In genomic region chr13:108533842-108534241, GRCh38 we compare ENCODE assay signal across 30 cellular contexts.
"Had no signal": no experiment of that assay in that cellular context is flagged by ENCODE, and none has a peak within 500 bp of the region (broad histone marks: within the 10 kb centered on the region; RNA-seq: fewer than 3 reads in every experiment).

No MANE protein-coding gene starts in this region.

- H3K9me3 ChIP-seq: left ventricle myocardium inferior, neutrophil, psoas muscle, right atrium auricular region, suprapubic skin, tibial nerve, vagina had no signal

- H3K4me3 Mint-ChIP-seq: immature natural killer cell; mesothelial cell of epicardium; naive B cell; natural killer cell; nephron progenitor cell; neural progenitor cell; stimulated activated naive CD8-positive, alpha-beta T cell treated with anti-CD3 and anti-CD28 coated beads, Interleukin-15, Interleukin-2, amounts not matched to agents 100 ng/mL and 50 ng/mL, for 24 hours; type B pancreatic cell had no signal

- H3K4me1 ChIP-seq: left ventricle myocardium inferior, neural progenitor cell, parathyroid adenoma, psoas muscle, right atrium auricular region, suprapubic skin, tibial nerve, vagina had no signal

- H3K9me3 Mint-ChIP-seq: nephron progenitor cell, neural progenitor cell, type B pancreatic cell had no signal

- H3K4me1 Mint-ChIP-seq: immature natural killer cell, mesothelial cell of epicardium, naive B cell, natural killer cell, nephron progenitor cell, neural progenitor cell had no signal

- H3K9ac ChIP-seq: neural progenitor cell, parathyroid adenoma had no signal

- H2AFZ ChIP-seq: neural progenitor cell, parathyroid adenoma had no signal

- H3K27me3 ChIP-seq: neural progenitor cell, right atrium auricular region, suprapubic skin, tibial nerve, vagina had no signal

- ATAC-seq: left colon, natural killer cell, psoas muscle, sciatic nerve had no signal

- H3K4me2 ChIP-seq: neural progenitor cell had no signal

- H3K36me3 ChIP-seq: left ventricle myocardium inferior, neural progenitor cell, neutrophil, right atrium auricular region, suprapubic skin, tibial nerve, vagina had no signal

- H3K4me3 ChIP-seq: left ventricle myocardium inferior, lung, neural progenitor cell, psoas muscle, right atrium auricular region, skin epidermis, suprapubic skin, tibial nerve, vagina had no signal

- DNase-seq: hypothalamus; immature natural killer cell; kidney; left colon; left ventricle myocardium inferior; mesendoderm; naive B cell; natural killer cell; nephron progenitor cell; occipital lobe; psoas muscle; stimulated activated CD4-positive, alpha-beta T cell treated with anti-CD3 and anti-CD28 coated beads, Interleukin-12 subunit alpha, Interleukin-12 subunit beta, amount 100 ng/mL, for 4 hours; stimulated activated CD4-positive, alpha-beta T cell treated with anti-CD3 and anti-CD28 coated beads, Interleukin-15, amount 100 ng/mL, for 24 hours; stimulated activated CD4-positive, alpha-beta T cell treated with anti-CD3 and anti-CD28 coated beads, Interleukin-2, amount 100 ng/mL, for 24 hours; stimulated activated CD4-positive, alpha-beta T cell treated with anti-CD3 and anti-CD28 coated beads, Interleukin-4, amount 100 ng/mL, for 1 hour; stimulated activated naive CD4-positive, alpha-beta T cell had no signal

- H3K27ac Mint-ChIP-seq: immature natural killer cell; mesothelial cell of epicardium; naive B cell; natural killer cell; nephron progenitor cell; neural progenitor cell; stimulated activated naive CD8-positive, alpha-beta T cell treated with anti-CD3 and anti-CD28 coated beads, Interleukin-15, Interleukin-2, amounts not matched to agents 100 ng/mL and 50 ng/mL, for 24 hours; type B pancreatic cell had no signal

- H3K79me2 ChIP-seq: parathyroid adenoma had no signal

- H3K27ac ChIP-seq: left ventricle myocardium inferior, neural progenitor cell, neutrophil, parathyroid adenoma, psoas muscle, right atrium auricular region, skin epidermis, suprapubic skin, tibial nerve, vagina had no signal

- H3K36me3 Mint-ChIP-seq: immature natural killer cell, mesothelial cell of epicardium, naive B cell, natural killer cell, neural progenitor cell, type B pancreatic cell had no signal

- FAIRE-seq: islet of Langerhans, kidney had no signal
